Comparison of ENCODE assay signal across 12 cellular contexts in the genomic region with DNA sequence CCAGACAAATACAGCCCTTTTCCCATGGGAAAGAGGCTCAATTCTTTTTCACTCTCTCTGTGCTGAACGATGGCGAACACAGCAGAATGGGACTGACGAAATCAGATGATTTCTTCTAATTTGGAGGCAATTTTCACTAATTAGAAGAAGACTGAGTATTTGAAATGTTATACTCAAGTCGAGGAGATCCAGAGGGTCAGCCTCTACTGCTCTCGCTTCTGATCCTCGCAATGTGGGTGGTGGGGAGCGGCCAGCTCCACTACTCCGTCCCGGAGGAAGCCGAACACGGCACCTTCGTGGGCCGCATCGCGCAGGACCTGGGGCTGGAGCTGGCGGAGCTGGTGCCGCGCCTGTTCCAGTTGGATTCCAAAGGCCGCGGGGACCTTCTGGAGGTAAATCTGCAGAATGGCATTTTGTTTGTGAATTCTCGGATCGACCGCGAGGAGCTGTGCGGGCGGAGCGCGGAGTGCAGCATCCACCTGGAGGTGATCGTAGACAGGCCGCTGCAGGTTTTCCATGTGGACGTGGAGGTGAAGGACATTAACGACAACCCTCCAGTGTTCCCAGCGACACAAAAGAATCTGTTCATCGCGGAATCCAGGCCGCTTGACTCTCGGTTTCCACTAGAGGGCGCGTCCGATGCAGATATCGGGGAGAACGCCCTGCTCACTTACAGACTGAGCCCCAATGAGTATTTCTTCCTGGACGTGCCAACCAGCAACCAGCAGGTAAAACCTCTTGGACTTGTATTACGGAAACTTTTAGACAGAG. TPM values are rescaled to one million over a fixed set of nuclear protein-coding genes. Genes with fewer than 3 reads are reported as not detected.
DNase-seq lines count a peak whose midpoint lies in the region; ATAC-seq, FAIRE-seq and TF ChIP-seq lines count a peak whose summit lies in the region.
"Not testable (repeated sequence)": the region's sequence is repeated elsewhere in the genome, so short reads cannot be mapped to it uniquely, and the experiment has no call there.
"Had no signal": no experiment of that assay in that cellular context is flagged by ENCODE, and none has a peak within 500 bp of the region (broad histone marks: within the 10 kb centered on the region; RNA-seq: fewer than 3 reads in every experiment).

A gene with protein sequence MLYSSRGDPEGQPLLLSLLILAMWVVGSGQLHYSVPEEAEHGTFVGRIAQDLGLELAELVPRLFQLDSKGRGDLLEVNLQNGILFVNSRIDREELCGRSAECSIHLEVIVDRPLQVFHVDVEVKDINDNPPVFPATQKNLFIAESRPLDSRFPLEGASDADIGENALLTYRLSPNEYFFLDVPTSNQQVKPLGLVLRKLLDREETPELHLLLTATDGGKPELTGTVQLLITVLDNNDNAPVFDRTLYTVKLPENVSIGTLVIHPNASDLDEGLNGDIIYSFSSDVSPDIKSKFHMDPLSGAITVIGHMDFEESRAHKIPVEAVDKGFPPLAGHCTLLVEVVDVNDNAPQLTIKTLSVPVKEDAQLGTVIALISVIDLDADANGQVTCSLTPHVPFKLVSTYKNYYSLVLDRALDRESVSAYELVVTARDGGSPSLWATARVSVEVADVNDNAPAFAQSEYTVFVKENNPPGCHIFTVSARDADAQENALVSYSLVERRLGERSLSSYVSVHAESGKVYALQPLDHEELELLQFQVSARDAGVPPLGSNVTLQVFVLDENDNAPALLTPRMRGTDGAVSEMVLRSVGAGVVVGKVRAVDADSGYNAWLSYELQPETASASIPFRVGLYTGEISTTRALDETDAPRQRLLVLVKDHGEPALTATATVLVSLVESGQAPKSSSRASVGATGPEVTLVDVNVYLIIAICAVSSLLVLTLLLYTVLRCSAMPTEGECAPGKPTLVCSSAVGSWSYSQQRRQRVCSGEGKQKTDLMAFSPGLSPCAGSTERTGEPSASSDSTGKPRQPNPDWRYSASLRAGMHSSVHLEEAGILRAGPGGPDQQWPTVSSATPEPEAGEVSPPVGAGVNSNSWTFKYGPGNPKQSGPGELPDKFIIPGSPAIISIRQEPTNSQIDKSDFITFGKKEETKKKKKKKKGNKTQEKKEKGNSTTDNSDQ (plus strand): TSS at position 51 of the 771 bp plus-strand sequence. CDS start 114 bp downstream, at position 165.

- H4K8ac ChIP-seq in H1 (ENCODE audit: extremely low read depth, insufficient read depth, low read length): peak within 1 kb of the TSS; percentile 92

- H3K9ac ChIP-seq in K562 (ENCODE audit: insufficient read depth in 1 of 2, low read depth in 2 of 2, low read length in 2 of 2); H1 (replicated peaks in 1 of 4; ENCODE audit: extremely low read depth in 1 of 4, low read depth in 3 of 4, low read length in 3 of 4): not testable (repeated sequence)

- not testable (repeated sequence) for H3K9me2 ChIP-seq in GM23338 (ENCODE audit: insufficient read depth)

- H4K5ac ChIP-seq in H1 (ENCODE audit: insufficient read length, low read depth, low read length): not testable (repeated sequence)

- not testable (repeated sequence) for H3K27me3 Mint-ChIP-seq in GM23338 (ENCODE audit: insufficient read depth, low read depth, poor library complexity)

- H4K91ac ChIP-seq in H1 (replicated peaks; ENCODE audit: insufficient read length, low read length): not testable (repeated sequence)

- H3K4ac ChIP-seq in H1 (replicated peaks; ENCODE audit: insufficient read length, low read depth, low read length): not testable (repeated sequence)

- H3K9me1 ChIP-seq in K562 (ENCODE audit: control insufficient read depth, insufficient read depth, low read length): not testable (repeated sequence)

- BruUV-seq in K562 (replicated peaks; lab: Mats Ljungman, UMichigan): not testable (repeated sequence)

- WGBS in K562 (ENCODE audit: insufficient coverage, low coverage, missing lambda C conversion rate): 16% methylated on average over 25 of the region's 44 CpGs
- 87% methylated on average over 17 of the region's 44 CpGs; no CpG with 5 or more reads in 1 of the 2 experiments for WGBS in H1 (ENCODE audit: extremely low coverage in 1 of 2, insufficient coverage in 1 of 2, insufficient read length in 1 of 2, insufficient replicate concordance in 2 of 2, low coverage in 1 of 2, low lambda C conversion rate in 2 of 2, missing lambda C conversion rate in 1 of 2), 2 experiments

- peak; percentile 43 to 50; a peak in 3 of 4 replicates for TF ChIP-seq CTCF in GM23338 (conservative IDR thresholded peaks at IDR 0.05; ENCODE audit: low read depth in 2 of 2)
- TF ChIP-seq CTCF in K562 (IDR thresholded peaks at IDR 0.05 in 2 of 3, conservative IDR thresholded peaks at IDR 0.05 in 1 of 3; ENCODE audit: insufficient read depth in 2 of 3, low read depth in 1 of 3, low read length in 3 of 3); H1 (IDR thresholded peaks at IDR 0.05; ENCODE audit: control extremely low read depth in 1 of 3, insufficient read depth in 1 of 3, low read depth in 1 of 3, low read length in 3 of 3); cardiac muscle cell (IDR thresholded peaks at IDR 0.05; ENCODE audit: low read depth, low read length): not testable (repeated sequence)

- not testable (repeated sequence) for H3K14ac ChIP-seq in H1 (ENCODE audit: insufficient read length)

- H3K9me3 Mint-ChIP-seq in GM23338: not testable (repeated sequence)

- not testable (repeated sequence) for H4K20me1 ChIP-seq in GM23338 (replicated peaks; ENCODE audit: insufficient read depth); K562 (replicated peaks; ENCODE audit: control insufficient read depth, insufficient read depth, low read length); H1 (replicated peaks in 1 of 2; ENCODE audit: control insufficient read depth in 1 of 2, insufficient read depth in 2 of 2, low read length in 2 of 2)

- H3K56ac ChIP-seq in H1 (replicated peaks; ENCODE audit: insufficient read length, low read depth, low read length): not testable (repeated sequence)

- not testable (repeated sequence) for FAIRE-seq in K562 (lab: Jason Lieb, UNC)
- peak; percentile 86 for FAIRE-seq in H1 (lab: Jason Lieb, UNC)

- not testable (repeated sequence) for TF ChIP-seq POLR2A in K562 (conservative IDR thresholded peaks at IDR 0.05); H1 (IDR thresholded peaks at IDR 0.05; ENCODE audit: control extremely low read depth in 1 of 2, low read depth in 2 of 2, low read length in 2 of 2)

- not testable (repeated sequence) for H3K23me2 ChIP-seq in H1 (ENCODE audit: low read depth, low read length)

- H3K4me3 ChIP-seq in GM23338 (peak within 1 kb of the TSS; percentile 70), H1 (ENCODE audit: extremely low read depth in 1 of 4, insufficient read depth in 2 of 4, low read depth in 3 of 4, low read length in 4 of 4) (peak within 1 kb of the TSS in 2 of 4 experiments; percentile 26 to 41; a peak in 2 of 8 replicates), cardiac muscle cell (peak within 1 kb of the TSS; percentile 11)
- not testable (repeated sequence) for H3K4me3 ChIP-seq in K562

- peak within 1 kb of the TSS; percentile 96 for H2AFZ ChIP-seq in GM23338
- H2AFZ ChIP-seq in K562 (ENCODE audit: low read depth, low read length); H1 (ENCODE audit: low read length): not testable (repeated sequence)

- not testable (repeated sequence) for H2BK12ac ChIP-seq in H1 (ENCODE audit: low read depth, low read length)

- not testable (repeated sequence) for H3K27ac ChIP-seq in GM23338 (ENCODE audit: low read depth); K562 (ENCODE audit: extremely low read depth, low read depth, low read length); H1 (ENCODE audit: low read depth, low read length); cardiac muscle cell; temporal lobe (ENCODE audit: low read depth, low read length)

- CTCF ChIA-PET in K562 (lab: Yijun Ruan, JAX; ENCODE audit: low intra/inter-chr PET ratio): not testable (repeated sequence)
- CTCF ChIA-PET in H1 (lab: Charles Lee; ENCODE audit: partially characterized antibody): interaction anchor here (0.6 to 1.5 kb wide), 3 partner anchors 15 to 193 kb away, joined by 3 to 7 read pairs (median 4); a partner anchor contains a TSS

- not testable (repeated sequence) for H3K27me3 ChIP-seq in GM23338 (ENCODE audit: insufficient read depth); K562 (ENCODE audit: control insufficient read depth in 2 of 2, insufficient read depth in 2 of 2, low read length in 2 of 2); H1 (replicated peaks in 1 of 4; ENCODE audit: control insufficient read depth in 3 of 4, extremely low read depth in 1 of 4, insufficient read depth in 3 of 4, low read length in 3 of 4); cardiac muscle cell

- H3K79me2 ChIP-seq in GM23338 (replicated peaks; ENCODE audit: insufficient read depth); K562 (ENCODE audit: control insufficient read depth, insufficient read depth, low read length); H1 (ENCODE audit: control insufficient read depth in 1 of 2, insufficient read depth in 2 of 2, low read length in 2 of 2): not testable (repeated sequence)

- H3K4me2 ChIP-seq in GM23338 (peak within 1 kb of the TSS; percentile 82), H1 (ENCODE audit: insufficient read depth in 1 of 2, low read depth in 2 of 2, low read length in 2 of 2) (peak within 1 kb of the TSS in 1 of 2 experiments; percentile 41; a peak in 2 of 4 replicates)
- not testable (repeated sequence) for H3K4me2 ChIP-seq in K562 (ENCODE audit: insufficient read depth, low read length)

- not testable (repeated sequence) for DNase-seq in GM23338 (ENCODE audit: low spot score); K562 (ENCODE audit: extremely low read depth in 1 of 4, low spot score in 3 of 4); H1 (ENCODE audit: low read depth in 1 of 2, low spot score in 2 of 2); cardiac muscle cell (ENCODE audit: low read depth in 1 of 2, low spot score in 1 of 2)
- DNase-seq in NCI-H1436 treated with DMSO at 0.1 percent for 48 hours (lab: John Stamatoyannopoulos, UW): peak; percentile 34
- peak; percentile 23 for DNase-seq in medulla oblongata (ENCODE audit: extremely low spot score)

- not testable (repeated sequence) for H3K36me3 Mint-ChIP-seq in GM23338 (ENCODE audit: low read depth)

- not testable (repeated sequence) for H3K36me3 ChIP-seq in GM23338 (ENCODE audit: insufficient read depth); K562 (ENCODE audit: control insufficient read depth, insufficient read depth, low read length); cardiac muscle cell
- peaks cover 0 to 10% (median 0%) of the 10 kb centered on the region in 4 experiments; a peak in 1 of 8 replicates for H3K36me3 ChIP-seq in H1 (ENCODE audit: control insufficient read depth in 2 of 4, insufficient read depth in 4 of 4, low read length in 3 of 4)

- not testable (repeated sequence) for H3K4me1 ChIP-seq in GM23338 (ENCODE audit: insufficient read depth); K562 (replicated peaks in 1 of 2; ENCODE audit: control insufficient read depth in 2 of 2, insufficient read depth in 2 of 2, low read length in 2 of 2); H1 (replicated peaks in 1 of 4; ENCODE audit: control insufficient read depth in 3 of 4, insufficient read depth in 4 of 4, low read length in 3 of 4); cardiac muscle cell (ENCODE audit: low read depth)

- not testable (repeated sequence) for H3K27ac Mint-ChIP-seq in GM23338

- H3K4me1 Mint-ChIP-seq in GM23338: not testable (repeated sequence)

- not testable (repeated sequence) for TF ChIP-seq EP300 in K562 (IDR thresholded peaks at IDR 0.05; ENCODE audit: low read length); H1 (IDR thresholded peaks at IDR 0.05; ENCODE audit: borderline replicate concordance in 1 of 2, low read depth in 2 of 2, low read length in 2 of 2)

- H2BK5ac ChIP-seq in H1 (ENCODE audit: low read depth, low read length): not testable (repeated sequence)

- not testable (repeated sequence) for H2BK20ac ChIP-seq in H1 (ENCODE audit: low read length)

- H3K23ac ChIP-seq in H1 (ENCODE audit: insufficient read length): not testable (repeated sequence)

- in situ Hi-C loops in K562 (cut with MboI): not testable (repeated sequence)

- POLR2A ChIA-PET in K562 (lab: Yijun Ruan, JAX); H1 (lab: Charles Lee; ENCODE audit: partially characterized antibody): not testable (repeated sequence)

- H2AK5ac ChIP-seq in H1 (ENCODE audit: low read depth, low read length): not testable (repeated sequence)

- not testable (repeated sequence) for H3F3A ChIP-seq in GM23338 (replicated peaks; ENCODE audit: low read depth)

- H3K18ac ChIP-seq in H1 (ENCODE audit: extremely low read depth, low read length): not testable (repeated sequence)

- TF ChIP-seq RAD21 in K562 (CRISPR knock-in tag; conservative IDR thresholded peaks at IDR 0.05 in 1 of 2, IDR thresholded peaks at IDR 0.05 in 1 of 2); H1 (IDR thresholded peaks at IDR 0.05 in 1 of 2, conservative IDR thresholded peaks at IDR 0.05 in 1 of 2; ENCODE audit: low read depth in 2 of 2, low read length in 2 of 2): not testable (repeated sequence)

- not testable (repeated sequence) for H3K79me1 ChIP-seq in H1 (ENCODE audit: low read depth, low read length)

- ATAC-seq in GM23338: peak; percentile 97
- peak; percentile 61; the same call in 1 of the 3 replicates for ATAC-seq in K562

- H3K9me3 ChIP-seq in K562 (replicated peaks; ENCODE audit: control insufficient read depth, insufficient read depth, low read depth, low read length); H1 (ENCODE audit: insufficient read depth in 2 of 2, low read depth in 1 of 2, low read length in 1 of 2); cardiac muscle cell (ENCODE audit: low read depth): not testable (repeated sequence)

- intact Hi-C loops in K562 (cut with micrococcal nuclease): not testable (repeated sequence)

- peak within 1 kb of the TSS; percentile 82 for H3K4me3 Mint-ChIP-seq in GM23338

- not testable (repeated sequence) for H2BK120ac ChIP-seq in H1 (replicated peaks; ENCODE audit: low read depth, low read length)

- not testable (repeated sequence) for H2BK15ac ChIP-seq in H1 (ENCODE audit: low read length)

RNA-seq across cellular contexts. Expression of the gene that starts here (rescaled TPM):
- total RNA-seq in GM23338 (2014; rRNA removed; shearing (Covaris generic)): 3.2 and 3.3 TPM in 2 replicates
- polyA plus RNA-seq in GM23338 (2016; fragmentation: Nextera tagmentation; extraction: Ambion mirVana) (1.1 and 1.6 TPM in 2 replicates), K562 (2011; rRNA removed) (not detected in 2 replicates), K562 (2014; fragmentation: Illumina TruSeq; extraction: Trizol) (not detected in 2 replicates), K562 (2014; fragmentation: Nextera tagmentation; extraction: Ambion mirVana) (not detected), K562 (2014; rRNA removed) (not detected in 2 replicates), H1 (2011; rRNA removed) (0.12 and 0.17 TPM in 2 replicates), cardiac muscle cell (0.70 and 0.72 TPM in 2 replicates)
- total RNA-seq in K562 (2011; cell fraction: chromatin; rRNA removed; ENCODE audit: low replicate concordance): not detected in 2 replicates
- not detected in 2 replicates for total RNA-seq in K562 (2011; cell fraction: nucleolus; rRNA removed)
- total RNA-seq in K562 (2011; cell fraction: nucleoplasm; rRNA removed): not detected in 2 replicates
- total RNA-seq in K562 (2014; rRNA removed) (not detected in 2 replicates), K562 (2014; rRNA removed; fragmentation: Illumina TruSeq; extraction: Trizol) (not detected in 2 replicates), K562 (2015; rRNA removed; fragmentation: Illumina TruSeq; extraction: Trizol) (not detected in 2 replicates), K562 (2021) (not detected in 2 replicates), cardiac muscle cell (1.6 and 2.2 TPM in 2 replicates), temporal lobe (12.3 TPM)
- not detected in 2 replicates for polyA plus RNA-seq in K562 (2011; cell fraction: cytosol; rRNA removed)
- not detected in 2 replicates for polyA plus RNA-seq in K562 (2011; cell fraction: nucleus; rRNA removed)
- not detected in 2 replicates for polyA plus RNA-seq in K562 (2012)
- not detected in 2 replicates for polyA minus RNA-seq in K562 (2011; rRNA and poly(A)+ RNA removed)
- polyA minus RNA-seq in K562 (2011; cell fraction: cytosol; rRNA and poly(A)+ RNA removed): not detected in 2 replicates
- polyA minus RNA-seq in K562 (2011; cell fraction: nucleus; rRNA and poly(A)+ RNA removed): under 0.01 TPM in 1 of 2 replicates, not detected in the other
- total RNA-seq in H1 (2021; fragmentation: NEBNext Ultra II Directional; extraction: Animal tissue kit (Norgen Biotek cat#: 25700)): 0.28 and 0.36 TPM in 2 replicates
- polyA plus RNA-seq in H1 (2011; cell fraction: cytosol; rRNA removed): 0.10 TPM
- polyA plus RNA-seq in H1 (2011; cell fraction: nucleus; rRNA removed): 0.74 TPM
- 0.19 to 0.35 TPM (median 0.27 TPM) in 4 replicates for polyA plus RNA-seq in H1 (2012, experiment 1 of 2)
- 0.10 TPM for polyA plus RNA-seq in H1 (2012, experiment 2 of 2)
- polyA plus RNA-seq in H1 (2013, experiment 1 of 2): 0.16 TPM
- polyA plus RNA-seq in H1 (2013, experiment 2 of 2): 0.09 TPM
- polyA minus RNA-seq in H1 (2011; rRNA and poly(A)+ RNA removed): 0.57 and 0.83 TPM in 2 replicates
- 0.37 TPM for polyA minus RNA-seq in H1 (2011; cell fraction: cytosol; rRNA and poly(A)+ RNA removed)
- 3.3 TPM for polyA minus RNA-seq in H1 (2011; cell fraction: nucleus; rRNA and poly(A)+ RNA removed)
- total RNA-seq: Caco-2; CD4-positive, alpha-beta memory T cell; G401; Right ventricle myocardium superior; RPMI7951 had no signal
- polyA plus RNA-seq: CD4-positive, alpha-beta memory T cell had no signal

Comparison
In these comparisons a context has a peak if more than half of its experiments do, and no peak if none do; other contexts are left out.
1. Peak in ATAC-seq in K562; RNA of the gene not detected or under 1 TPM.